8 cellular contexts compared by ENCODE assay signal in the genomic region with DNA sequence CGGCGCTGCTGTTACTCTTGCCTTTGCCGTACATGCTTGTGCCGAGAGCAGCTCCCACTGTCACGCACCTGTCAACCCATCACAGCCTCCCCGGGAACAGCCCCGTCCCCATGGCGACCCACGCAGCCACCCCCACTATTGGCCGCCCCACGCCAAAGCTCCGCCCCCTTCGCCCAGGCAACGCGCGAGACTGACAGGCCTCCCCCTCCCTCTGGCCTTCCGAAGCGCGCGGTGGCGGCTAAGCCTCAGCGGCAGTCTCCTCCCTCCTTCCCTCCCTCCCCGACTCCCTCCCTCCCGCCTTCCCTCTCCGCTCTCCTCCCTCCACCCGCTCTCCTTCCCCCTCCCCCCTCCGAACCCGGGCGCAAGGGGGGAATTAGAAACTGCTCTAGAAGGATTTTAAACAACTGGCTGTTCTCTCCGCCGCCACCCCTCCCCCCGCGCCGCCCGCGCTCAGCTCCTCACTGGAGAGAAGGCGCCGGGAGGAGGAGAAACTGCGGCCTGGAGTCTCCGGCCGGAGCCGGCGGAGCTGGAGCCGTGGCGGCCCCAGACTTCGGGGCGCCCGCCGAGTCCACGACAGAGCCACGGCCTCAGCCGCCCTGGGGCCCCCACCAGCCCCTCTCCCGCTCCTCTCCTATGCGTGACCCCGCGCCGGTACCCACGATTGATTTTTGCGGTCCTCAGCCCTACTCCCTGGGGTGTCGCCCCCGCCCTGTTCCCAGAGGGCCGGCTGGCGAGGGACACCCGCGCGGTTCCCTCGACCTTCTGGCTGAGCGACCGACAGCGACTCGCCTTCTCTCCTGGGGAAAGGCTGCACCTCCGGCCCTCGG. TPM values are rescaled to one million over a fixed set of nuclear protein-coding genes. Genes with fewer than 3 reads are reported as not detected.
A peak's percentile ranks its signal among the peaks of the same experiment; 100 is the strongest.
DNase-seq lines count a peak whose midpoint lies in the region; ATAC-seq and TF ChIP-seq lines count a peak whose summit lies in the region.

Gene SSBP2 (minus strand): TSS at position 89 of the 827 bp plus-strand sequence. CDS start 55 bp downstream, at position 34.

- no peaks in the 10 kb centered on the region for H3K36me3 ChIP-seq in RWPE2 (ENCODE audit: low read depth)

- peak within 1 kb of the TSS; percentile 91 for H3K4me3 Mint-ChIP-seq in natural killer cell treated with Interleukin-12 subunit alpha and Interleukin-12 subunit beta and Interleukin-15 and Interleukin-18, amount 100 ng/mL, for 72 hours

- TF ChIP-seq CTCF in LNCaP clone FGC (IDR thresholded peaks at IDR 0.05; ENCODE audit: control insufficient read depth, extremely low read depth, insufficient read depth) (no peak), RWPE2 (IDR thresholded peaks at IDR 0.05; ENCODE audit: poor library complexity, severe bottlenecking) (peak; percentile 6)

- H3K4me3 ChIP-seq in LNCaP clone FGC (ENCODE audit: low read depth, low read length) (peak within 1 kb of the TSS; percentile 67), RWPE2 (ENCODE audit: severe bottlenecking) (peak within 1 kb of the TSS; percentile 55)

- peaks cover 22% of the 10 kb centered on the region for H3K4me1 ChIP-seq in RWPE2 (ENCODE audit: insufficient read depth, poor library complexity, severe bottlenecking)

- H3K9me3 ChIP-seq in RWPE2 (ENCODE audit: severe bottlenecking) = no peaks in the 10 kb centered on the region

- ATAC-seq in RWPE2 (ENCODE audit: low read depth) = peak; percentile 85
- peak; percentile 96 to 97 for ATAC-seq in natural killer cell treated with Interleukin-12 subunit alpha and Interleukin-12 subunit beta and Interleukin-15 and Interleukin-18, amount 100 ng/mL, for 72 hours

- H3K27ac Mint-ChIP-seq in natural killer cell treated with Interleukin-12 subunit alpha and Interleukin-12 subunit beta and Interleukin-15 and Interleukin-18, amount 100 ng/mL, for 72 hours = peak within 1 kb of the TSS; percentile 44 to 76

- DNase-seq in ELF-1 (ENCODE audit: low read depth, low spot score) (peak; percentile 97), H4 (ENCODE audit: low spot score) (peak; percentile 98), LNCaP clone FGC (ENCODE audit: low read depth) (peak; percentile 96), RWPE2 (ENCODE audit: low spot score) (peak; percentile 98), fibroblast of peridontal ligament (ENCODE audit: extremely low read depth) (peak; percentile 99)
- peak; percentile 99 for DNase-seq in activated T-helper 9 cell treated with anti-CD3 and anti-CD28 coated beads, Interleukin-2, amount 50 U/mL, for 16 hours (ENCODE audit: low read depth)
- DNase-seq in natural killer cell treated with Interleukin-12 subunit alpha and Interleukin-12 subunit beta and Interleukin-15 and Interleukin-18, amount 100 ng/mL, for 72 hours (ENCODE audit: low spot score) = peak; percentile 98
- peak; percentile 99 for DNase-seq in stimulated activated naive CD4-positive, alpha-beta T cell treated with Interleukin-2 at 50 U/mL for 16 hours (lab: John Stamatoyannopoulos, UW)

- peaks cover 35% of the 10 kb centered on the region for H3K27me3 ChIP-seq in RWPE2 (ENCODE audit: insufficient read depth, poor library complexity, severe bottlenecking)

- H3K36me3 Mint-ChIP-seq in natural killer cell treated with Interleukin-12 subunit alpha and Interleukin-12 subunit beta and Interleukin-15 and Interleukin-18, amount 100 ng/mL, for 72 hours = no peaks in the 10 kb centered on the region

- H3K4me1 Mint-ChIP-seq in natural killer cell treated with Interleukin-12 subunit alpha and Interleukin-12 subunit beta and Interleukin-15 and Interleukin-18, amount 100 ng/mL, for 72 hours (ENCODE audit: low read depth in 2 of 2) = peaks cover 5 to 8% of the 10 kb centered on the region in 2 donors

- peak within 1 kb of the TSS; percentile 67 for H3K27ac ChIP-seq in RWPE2 (ENCODE audit: poor library complexity, severe bottlenecking)

- H3K9me3 Mint-ChIP-seq in natural killer cell treated with Interleukin-12 subunit alpha and Interleukin-12 subunit beta and Interleukin-15 and Interleukin-18, amount 100 ng/mL, for 72 hours = no peaks in the 10 kb centered on the region

- H3K27me3 Mint-ChIP-seq in natural killer cell treated with Interleukin-12 subunit alpha and Interleukin-12 subunit beta and Interleukin-15 and Interleukin-18, amount 100 ng/mL, for 72 hours = peaks cover 6 to 18% of the 10 kb centered on the region in 2 donors

RNA-seq across cellular contexts. Expression of gene SSBP2, which starts in this region (rescaled TPM):
- total RNA-seq in H4 (2014; rRNA removed; shearing (Covaris generic)) = 73.4 and 109 TPM in 2 replicates
- 10 to 100 TPM in 1 of 2 donors, 1 to 10 TPM in 1; 9.5 to 11.3 TPM for total RNA-seq in natural killer cell treated with Interleukin-12 subunit alpha and Interleukin-12 subunit beta and Interleukin-15 and Interleukin-18, amount 100 ng/mL, for 72 hours

Comparison
In these comparisons a context has a peak if more than half of its experiments do, and no peak if none do; other contexts are left out.
1. Peak in every context shown above with its lines: DNase-seq, ATAC-seq, H3K4me3 ChIP-seq and H3K27ac ChIP-seq.